ENCODE assay signal across 1 cellular context in the genomic region with DNA sequence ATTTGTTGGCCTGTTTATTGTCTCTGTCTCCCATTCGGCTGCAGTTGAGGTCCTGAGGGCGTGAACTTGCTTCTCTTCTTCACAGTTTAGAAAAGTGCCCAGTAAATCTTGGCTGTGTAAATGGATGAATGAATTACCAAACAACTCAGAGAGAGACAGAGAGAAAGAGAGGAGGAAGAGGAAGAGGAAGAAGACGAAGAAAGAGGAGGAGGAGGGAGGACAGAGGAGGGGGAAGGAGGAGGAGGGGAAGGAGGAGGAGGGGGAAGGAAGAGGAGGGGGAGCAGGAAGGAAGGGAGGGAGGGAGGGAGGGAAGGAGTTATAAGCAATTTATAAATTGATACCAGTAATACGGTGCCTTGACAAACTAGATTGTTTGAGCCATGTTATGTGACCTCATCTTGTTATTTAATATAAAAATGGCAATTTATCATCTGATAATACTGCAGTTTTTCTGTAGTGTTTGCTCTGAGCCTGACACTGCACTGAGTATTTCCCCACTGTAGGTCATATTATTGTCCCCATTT.
TF ChIP-seq lines count a peak whose summit lies in the region.

No MANE protein-coding gene starts in this region.

TF ChIP-seq in IMR-90, 13 proteins besides CTCF, POLR2A, EP300 and RAD21:
- no peak for TF ChIP-seq MAFK (IDR thresholded peaks at IDR 0.05; ENCODE audit: low read depth, low read length)
- TF ChIP-seq, protein P1, sequence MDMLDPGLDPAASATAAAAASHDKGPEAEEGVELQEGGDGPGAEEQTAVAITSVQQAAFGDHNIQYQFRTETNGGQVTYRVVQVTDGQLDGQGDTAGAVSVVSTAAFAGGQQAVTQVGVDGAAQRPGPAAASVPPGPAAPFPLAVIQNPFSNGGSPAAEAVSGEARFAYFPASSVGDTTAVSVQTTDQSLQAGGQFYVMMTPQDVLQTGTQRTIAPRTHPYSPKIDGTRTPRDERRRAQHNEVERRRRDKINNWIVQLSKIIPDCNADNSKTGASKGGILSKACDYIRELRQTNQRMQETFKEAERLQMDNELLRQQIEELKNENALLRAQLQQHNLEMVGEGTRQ (IDR thresholded peaks at IDR 0.05; ENCODE audit: low read depth, low read length), result no peak
- TF ChIP-seq MXI1 (IDR thresholded peaks at IDR 0.05; ENCODE audit: borderline replicate concordance, low read depth, low read length), result no peak
- no peak for TF ChIP-seq NFE2L2 (IDR thresholded peaks at IDR 0.05; ENCODE audit: low read depth, low read length)
- no peak for TF ChIP-seq CHD1 (IDR thresholded peaks at IDR 0.05; ENCODE audit: low read depth, low read length)
- no peak for TF ChIP-seq SMC3 (IDR thresholded peaks at IDR 0.05; ENCODE audit: low read depth, low read length)
- TF ChIP-seq RFX5 (IDR thresholded peaks at IDR 0.05; ENCODE audit: low read depth, low read length), result no peak
- no peak for TF ChIP-seq MAZ (IDR thresholded peaks at IDR 0.05; ENCODE audit: borderline replicate concordance, low read depth, low read length)
- no peak for TF ChIP-seq BHLHE40 (IDR thresholded peaks at IDR 0.05; ENCODE audit: low read depth, low read length)
- TF ChIP-seq, protein P2, sequence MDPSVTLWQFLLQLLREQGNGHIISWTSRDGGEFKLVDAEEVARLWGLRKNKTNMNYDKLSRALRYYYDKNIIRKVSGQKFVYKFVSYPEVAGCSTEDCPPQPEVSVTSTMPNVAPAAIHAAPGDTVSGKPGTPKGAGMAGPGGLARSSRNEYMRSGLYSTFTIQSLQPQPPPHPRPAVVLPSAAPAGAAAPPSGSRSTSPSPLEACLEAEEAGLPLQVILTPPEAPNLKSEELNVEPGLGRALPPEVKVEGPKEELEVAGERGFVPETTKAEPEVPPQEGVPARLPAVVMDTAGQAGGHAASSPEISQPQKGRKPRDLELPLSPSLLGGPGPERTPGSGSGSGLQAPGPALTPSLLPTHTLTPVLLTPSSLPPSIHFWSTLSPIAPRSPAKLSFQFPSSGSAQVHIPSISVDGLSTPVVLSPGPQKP (IDR thresholded peaks at IDR 0.05; ENCODE audit: borderline replicate concordance, low read depth, low read length), result no peak
- TF ChIP-seq RCOR1 (IDR thresholded peaks at IDR 0.05; ENCODE audit: insufficient replicate concordance, low read length), result no peak
- no peak for TF ChIP-seq FOS (IDR thresholded peaks at IDR 0.05; ENCODE audit: low read depth, low read length)
- no peak for TF ChIP-seq CEBPB (IDR thresholded peaks at IDR 0.05; ENCODE audit: low read depth, low read length)
